In genomic region chr4:77240469-77241066, GRCh38 we compare ENCODE assay signal across 8 cellular contexts.
DNase-seq lines count a peak whose midpoint lies in the region; ATAC-seq and TF ChIP-seq lines count a peak whose summit lies in the region.

No MANE protein-coding gene starts in this region.

- H3K27ac ChIP-seq in osteoblast (ENCODE audit: low read depth, low read length) (no peak overlapping the region), transverse colon (no peak overlapping the region)

- in situ Hi-C loops in transverse colon (cut with MboI; ENCODE audit: low pct_ligation_motif_present in 1 of 4, low pct_unique_long_range_greater_than_20kb in 1 of 4, low sequenced_read_pairs in 3 of 4) = loop anchor here in 2 of 4 donors (10.0 kb wide), 1 partner anchor 114 kb away; no protein-coding TSS in a partner anchor

- TF ChIP-seq CTCF in CD14-positive monocyte (IDR thresholded peaks at IDR 0.05) (peak; percentile 63), osteoblast (IDR thresholded peaks at IDR 0.05; ENCODE audit: extremely low read depth, low read depth, low read length) (peak; percentile 86), transverse colon (IDR thresholded peaks at IDR 0.05) (peak; percentile 51 to 75 (median 66))

- 29 to 37% methylated on average over 8 to 10 of the region's 10 CpGs for WGBS in transverse colon (ENCODE audit: low coverage in 1 of 2), 2 donors

- H3K4me1 ChIP-seq in osteoblast (ENCODE audit: insufficient read depth, low read length) (no peaks in the 10 kb centered on the region), transverse colon (no peaks in the 10 kb centered on the region)

- no peak overlapping the region for H3K4me3 ChIP-seq in osteoblast (ENCODE audit: insufficient read depth, low read length)
- H3K4me3 ChIP-seq in transverse colon = no peak overlapping the region

- no peak overlapping the region for H2AFZ ChIP-seq in osteoblast (ENCODE audit: low read length)

- no peaks in the 10 kb centered on the region for H3K36me3 ChIP-seq in osteoblast (ENCODE audit: insufficient read depth, low read length)
- no peaks in the 10 kb centered on the region for H3K36me3 ChIP-seq in transverse colon

- peaks cover 0 to under 1% (median 0%) of the 10 kb centered on the region in 7 donors for H3K9me3 Mint-ChIP-seq in CD14-positive monocyte

- TF ChIP-seq EP300 in transverse colon (IDR thresholded peaks at IDR 0.05; ENCODE audit: low read depth) = no peak

- TF ChIP-seq POLR2A in transverse colon (IDR thresholded peaks at IDR 0.05) = no peak

- peak; percentile 89 for ATAC-seq in GM19351 (IDR thresholded peaks at IDR 0.05; ENCODE audit: unreplicated experiment)

- DNase-seq in CD14-positive monocyte (ENCODE audit: low spot score) = no peak
- DNase-seq in HPDE6-E6E7 (ENCODE audit: extremely low spot score) = peak; percentile 79
- peak; percentile 89 for DNase-seq in OCI-M1 (lab: John Stamatoyannopoulos, UW)
- DNase-seq in activated T-cell treated with anti-CD3 and anti-CD28 coated beads, Interleukin-2, amount 50 U/mL, for 48 hours = peak; percentile 77 to 79
- peak; percentile 18 for DNase-seq in fibroblast of the conjunctiva (ENCODE audit: low read depth)
- peak; percentile 59 for DNase-seq in osteoblast (ENCODE audit: insufficient read length, low spot score, missing footprints)
- DNase-seq in transverse colon = peak; percentile 62

- H3K27ac Mint-ChIP-seq in CD14-positive monocyte = no peak overlapping the region

- no peak overlapping the region for H3K4me3 Mint-ChIP-seq in CD14-positive monocyte

- no peaks in the 10 kb centered on the region for H3K4me1 Mint-ChIP-seq in CD14-positive monocyte

- H4K20me1 ChIP-seq in osteoblast (ENCODE audit: insufficient read depth, low read length) = no peaks in the 10 kb centered on the region

- intact Hi-C loops in CD14-positive monocyte (cut with micrococcal nuclease) = no loop called here
- intact Hi-C loops in transverse colon (cut with DNase I; ENCODE audit: low total_unique reads) = no loop called here

- peaks cover 0 to 2% (median 1%) of the 10 kb centered on the region in 3 donors for H3K27me3 Mint-ChIP-seq in CD14-positive monocyte (ENCODE audit: low read depth in 3 of 3)

- H3K79me2 ChIP-seq in osteoblast (ENCODE audit: insufficient read depth, low read length) = no peaks in the 10 kb centered on the region

- no peaks in the 10 kb centered on the region for H3K9me3 ChIP-seq in osteoblast (ENCODE audit: low read depth, low read length)
- no peaks in the 10 kb centered on the region for H3K9me3 ChIP-seq in transverse colon

- H3K27me3 ChIP-seq in osteoblast (ENCODE audit: insufficient read depth, low read length) (peaks cover 66% of the 10 kb centered on the region), transverse colon (no peaks in the 10 kb centered on the region)

- no peak overlapping the region for H3K4me2 ChIP-seq in osteoblast (ENCODE audit: insufficient read depth, low read length)

- no peaks in the 10 kb centered on the region for H3K36me3 Mint-ChIP-seq in CD14-positive monocyte
